7 cellular contexts compared by ENCODE assay signal in genomic region chr7:100613447-100614185, GRCh38. TPM values are rescaled to one million over a fixed set of nuclear protein-coding genes. Genes with fewer than 3 reads are reported as not detected.
A peak's percentile ranks its signal among the peaks of the same experiment; 100 is the strongest.
DNase-seq lines count a peak whose midpoint lies in the region; ATAC-seq and TF ChIP-seq lines count a peak whose summit lies in the region.

No MANE protein-coding gene starts in this region.

- no peaks in the 10 kb centered on the region for H3K36me3 ChIP-seq in fibroblast of lung (ENCODE audit: control insufficient read depth, insufficient read depth, low read length)

- no peak for ATAC-seq in stimulated activated effector memory CD8-positive, alpha-beta T cell treated with anti-CD3 and anti-CD28 coated beads, Interleukin-12 subunit alpha, Interleukin-12 subunit beta, amount 100 ng/mL, for 72 hours
- no peak for ATAC-seq in GM18519 (IDR thresholded peaks at IDR 0.05; ENCODE audit: low FRiP score, unreplicated experiment)

- H3K27me3 Mint-ChIP-seq in HFFc6 (ENCODE audit: insufficient read depth) = peaks cover 1% of the 10 kb centered on the region

- H4K20me1 ChIP-seq in fibroblast of lung (ENCODE audit: control insufficient read depth, extremely low read depth, insufficient read depth, low read length) = no peaks in the 10 kb centered on the region

- H3K9me3 ChIP-seq in fibroblast of lung (ENCODE audit: control insufficient read depth, insufficient read depth, low read depth, low read length) = no peaks in the 10 kb centered on the region

- H3K9me3 Mint-ChIP-seq in HFFc6 = no peaks in the 10 kb centered on the region
- H3K9me3 Mint-ChIP-seq in stimulated activated effector memory CD8-positive, alpha-beta T cell treated with anti-CD3 and anti-CD28 coated beads, Interleukin-12 subunit alpha, Interleukin-12 subunit beta, amount 100 ng/mL, for 72 hours = no peaks in the 10 kb centered on the region

- H3K27ac ChIP-seq in fibroblast of lung (ENCODE audit: insufficient read depth, low read length) = no peak overlapping the region

- H3K27ac Mint-ChIP-seq in HFFc6 = no peak overlapping the region
- H3K27ac Mint-ChIP-seq in stimulated activated effector memory CD8-positive, alpha-beta T cell treated with anti-CD3 and anti-CD28 coated beads, Interleukin-12 subunit alpha, Interleukin-12 subunit beta, amount 100 ng/mL, for 72 hours = peak overlapping the region; percentile 2

- peak overlapping the region; percentile 98 for H3K4me3 Mint-ChIP-seq in HFFc6
- H3K4me3 Mint-ChIP-seq in stimulated activated effector memory CD8-positive, alpha-beta T cell treated with anti-CD3 and anti-CD28 coated beads, Interleukin-12 subunit alpha, Interleukin-12 subunit beta, amount 100 ng/mL, for 72 hours = peak overlapping the region; percentile 94

- H3K4me1 Mint-ChIP-seq in HFFc6 (ENCODE audit: low read depth) = peaks cover 16% of the 10 kb centered on the region
- peaks cover 27% of the 10 kb centered on the region for H3K4me1 Mint-ChIP-seq in stimulated activated effector memory CD8-positive, alpha-beta T cell treated with anti-CD3 and anti-CD28 coated beads, Interleukin-12 subunit alpha, Interleukin-12 subunit beta, amount 100 ng/mL, for 72 hours

- H3K4me3 ChIP-seq in fibroblast of lung (replicated peaks in 1 of 4; ENCODE audit: control extremely low read depth in 1 of 4, insufficient read depth in 1 of 4, low read depth in 3 of 4, low read length in 4 of 4) = peak overlapping the region in 2 of 4 experiments; percentile 88 to 89

- H3K9ac ChIP-seq in fibroblast of lung (ENCODE audit: insufficient read depth, low read length) = no peak overlapping the region

- no peaks in the 10 kb centered on the region for H3K4me1 ChIP-seq in fibroblast of lung (ENCODE audit: control insufficient read depth, extremely low read depth, insufficient read depth, low read length)

- TF ChIP-seq CTCF in HFFc6 (IDR thresholded peaks at IDR 0.05) = no peak
- TF ChIP-seq CTCF in fibroblast of lung (conservative IDR thresholded peaks at IDR 0.05 in 1 of 2, IDR thresholded peaks at IDR 0.05 in 1 of 2; ENCODE audit: low read depth in 1 of 2, low read length in 2 of 2) = no peak

- H3K27me3 ChIP-seq in fibroblast of lung (ENCODE audit: control insufficient read depth, insufficient read depth, low read length) = no peaks in the 10 kb centered on the region

- H2AFZ ChIP-seq in fibroblast of lung (ENCODE audit: low read length) = no peak overlapping the region

- no peaks in the 10 kb centered on the region for H3K79me2 ChIP-seq in fibroblast of lung (ENCODE audit: control insufficient read depth, insufficient read depth, low read length)

- DNase-seq in HFFc6 (no peak), SKM-1 treated with dmso at 0.1 percent for 144 hours (lab: John Stamatoyannopoulos, UW; ENCODE audit: unreplicated experiment) (peak; percentile 64), fibroblast of lung (ENCODE audit: low read depth in 2 of 2) (no peak), NCI-H1436 (lab: John Stamatoyannopoulos, UW) (no peak)
- no peak for DNase-seq in stimulated activated effector memory CD8-positive, alpha-beta T cell treated with anti-CD3 and anti-CD28 coated beads, Interleukin-12 subunit alpha, Interleukin-12 subunit beta, amount 100 ng/mL, for 72 hours (ENCODE audit: low spot score in 2 of 2)
- no peak for DNase-seq in activated effector memory CD4-positive, alpha-beta T cell treated with anti-CD3 and anti-CD28 coated beads, Interleukin-2, amount 50 U/mL, for 16 hours

- peak overlapping the region; percentile 73 for H3K4me2 ChIP-seq in fibroblast of lung (ENCODE audit: extremely low read depth, insufficient read depth, low read length)

- peaks cover 5% of the 10 kb centered on the region; the same call in 1 of the 2 replicates for H3K36me3 Mint-ChIP-seq in HFFc6 (ENCODE audit: low read depth)
- peaks cover 27% of the 10 kb centered on the region for H3K36me3 Mint-ChIP-seq in stimulated activated effector memory CD8-positive, alpha-beta T cell treated with anti-CD3 and anti-CD28 coated beads, Interleukin-12 subunit alpha, Interleukin-12 subunit beta, amount 100 ng/mL, for 72 hours

RNA-seq across cellular contexts. Expression of gene MOSPD3, which starts 1.3 kb away (rescaled TPM):
- 10 to 100 TPM; 14.6 to 19.0 (median 17.4) TPM for total RNA-seq in HFFc6 (2021; fragmentation: NEBNext Ultra II Directional; extraction: Animal tissue kit (Norgen Biotek cat#: 25700))
- 3.9 and 5.9 TPM in 2 replicates for total RNA-seq in fibroblast of lung
- polyA plus RNA-seq in fibroblast of lung = 12.8 and 13.8 TPM in 2 replicates
- 21.3 and 22.2 TPM in 2 replicates for polyA plus RNA-seq in fibroblast of lung (2012)
- 22.3 and 32.0 TPM in 2 replicates for polyA minus RNA-seq in fibroblast of lung (ENCODE audit: low replicate concordance)

RNA-seq across cellular contexts. Expression of gene PCOLCE, which starts 11.5 kb away (rescaled TPM):
- total RNA-seq in HFFc6 (2021; fragmentation: NEBNext Ultra II Directional; extraction: Animal tissue kit (Norgen Biotek cat#: 25700)) = 100 to 1,000 TPM; 291 to 396 (median 388) TPM
- total RNA-seq in fibroblast of lung = 116 and 128 TPM in 2 replicates
- polyA plus RNA-seq in fibroblast of lung = 176 and 211 TPM in 2 replicates
- polyA plus RNA-seq in fibroblast of lung (2012) = 521 and 677 TPM in 2 replicates
- polyA minus RNA-seq in fibroblast of lung (ENCODE audit: low replicate concordance) = 250 and 558 TPM in 2 replicates

RNA-seq across cellular contexts. Expression of gene FBXO24, which starts 27.5 kb away (rescaled TPM):
- under 1 TPM; 0.20 to 0.47 (median 0.28) TPM for total RNA-seq in HFFc6 (2021; fragmentation: NEBNext Ultra II Directional; extraction: Animal tissue kit (Norgen Biotek cat#: 25700))
- total RNA-seq in fibroblast of lung = 0.33 and 0.51 TPM in 2 replicates
- 0.23 and 0.32 TPM in 2 replicates for polyA plus RNA-seq in fibroblast of lung
- polyA plus RNA-seq in fibroblast of lung (2012) = 0.27 and 0.33 TPM in 2 replicates
- 1.1 TPM in 1 of 2 replicates, not detected in the other for polyA minus RNA-seq in fibroblast of lung (ENCODE audit: low replicate concordance)

RNA-seq across cellular contexts. Expression of gene LRCH4, which starts 27.7 kb away (rescaled TPM):
- 10 to 100 TPM; 34.7 to 40.6 (median 38.5) TPM for total RNA-seq in HFFc6 (2021; fragmentation: NEBNext Ultra II Directional; extraction: Animal tissue kit (Norgen Biotek cat#: 25700))
- total RNA-seq in fibroblast of lung = 5.6 and 7.3 TPM in 2 replicates
- 9.6 and 11.6 TPM in 2 replicates for polyA plus RNA-seq in fibroblast of lung
- polyA plus RNA-seq in fibroblast of lung (2012) = 19.6 and 20.6 TPM in 2 replicates
- 13.6 and 15.3 TPM in 2 replicates for polyA minus RNA-seq in fibroblast of lung (ENCODE audit: low replicate concordance)

RNA-seq across cellular contexts. Expression of gene TFR2, which starts 27.7 kb away (rescaled TPM):
- 1 to 10 TPM in 1 of 6 experiments, under 1 TPM in 3, not detected in 2; 0.16 to 1.1 (median 0.27) TPM for total RNA-seq in HFFc6 (2021; fragmentation: NEBNext Ultra II Directional; extraction: Animal tissue kit (Norgen Biotek cat#: 25700))
- under 0.01 TPM in 1 of 2 replicates, not detected in the other for total RNA-seq in fibroblast of lung
- polyA plus RNA-seq in fibroblast of lung = 0.08 and 0.16 TPM in 2 replicates
- 0.21 and 0.30 TPM in 2 replicates for polyA plus RNA-seq in fibroblast of lung (2012)
- polyA minus RNA-seq in fibroblast of lung (ENCODE audit: low replicate concordance) = not detected in 2 replicates
